In the genomic region with DNA sequence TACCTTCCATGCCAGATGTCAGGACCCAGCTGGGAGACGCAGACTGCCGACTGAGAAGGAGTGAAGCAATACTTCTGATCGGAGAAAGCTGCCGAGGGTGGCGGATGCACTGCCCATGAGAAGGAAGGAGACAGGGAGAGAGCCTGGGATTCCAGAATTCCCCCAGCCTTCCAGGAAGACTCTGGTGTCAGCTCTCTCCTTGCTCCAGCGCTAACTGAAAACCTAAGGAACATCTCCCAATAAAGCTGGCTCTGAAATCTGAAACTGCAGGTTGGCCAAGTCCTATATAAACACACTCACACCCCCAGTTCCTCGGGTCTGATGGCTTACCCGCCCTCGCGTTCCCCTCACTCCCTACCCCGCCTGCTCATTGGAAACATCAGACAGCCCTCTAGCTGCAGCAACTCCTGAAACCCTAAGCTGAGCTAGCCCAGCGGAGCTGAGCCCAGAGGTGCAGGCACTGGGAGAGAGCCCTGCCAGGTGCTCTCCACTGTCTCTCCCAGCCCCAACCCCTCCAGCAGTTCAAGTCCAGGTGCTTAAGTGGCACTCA, we compare ENCODE assay signal across 10 cellular contexts. TPM values are rescaled to one million over a fixed set of nuclear protein-coding genes. Genes with fewer than 3 reads are reported as not detected.
DNase-seq lines count a peak whose midpoint lies in the region; ATAC-seq and TF ChIP-seq lines count a peak whose summit lies in the region.
"Had no signal": no experiment of that assay in that cellular context is flagged by ENCODE, and none has a peak within 500 bp of the region (broad histone marks: within the 10 kb centered on the region; RNA-seq: fewer than 3 reads in every experiment).

No MANE protein-coding gene starts in this region.

- DNase-seq in HEK293T (ENCODE audit: extremely low spot score) (peak; percentile 55), NT2/D1 (ENCODE audit: low read depth, low spot score) (no peak), right cardiac atrium (peak; percentile 43 to 73 (median 65)), gastrocnemius medialis (no peak), cerebellar nuclear complex (lab: John Stamatoyannopoulos, UW) (no peak), NOMO-1 (lab: John Stamatoyannopoulos, UW; ENCODE audit: unreplicated experiment in 2 of 2) (no peak)
- no peak for DNase-seq in activated CD4-positive, alpha-beta T cell treated with anti-CD3 and anti-CD28 coated beads, Interleukin-2, amount 50 U/mL, for 1 hour
- DNase-seq: activated CD4-positive, alpha-beta memory T cell treated with anti-CD3 and anti-CD28 coated beads, Interleukin-2, amount 10 ng/mL, durations not matched to agents 7 days and 5 days had no signal

- intact Hi-C loops in right cardiac atrium (cut with DNase I) (loop anchor here in 1 of 4 donors (5.0 kb wide), 1 partner anchor 50 kb away; the partner anchor contains the start of gene PLEKHA6), gastrocnemius medialis (cut with DNase I; ENCODE audit: low total_unique reads) (loop anchor here (5.0 kb wide), 1 partner anchor 95 kb away; the partner anchor contains the start of gene GOLT1A)

- ATAC-seq in right cardiac atrium = peak; percentile 79 to 86
- peak; percentile 51 to 54 for ATAC-seq in gastrocnemius medialis
- no peak for ATAC-seq in GM18907 (IDR thresholded peaks at IDR 0.05; ENCODE audit: unreplicated experiment)

- POLR2A ChIA-PET in HEK293T (lab: Yijun Ruan, JAX) = interaction anchor here (1.2 kb wide), 1 partner anchor 9 kb away, joined by 4 read pairs; no protein-coding TSS in a partner anchor

- no peaks in the 10 kb centered on the region for H3K36me3 ChIP-seq in NT2/D1 (ENCODE audit: insufficient read depth, insufficient read length, low read length)
- no peaks in the 10 kb centered on the region for H3K36me3 ChIP-seq in gastrocnemius medialis

- WGBS in right cardiac atrium = 20% methylated on average over 12 of the region's 12 CpGs

- H3K4me1 ChIP-seq in NT2/D1 (ENCODE audit: insufficient read depth, insufficient read length) = peaks cover 17% of the 10 kb centered on the region
- H3K4me1 ChIP-seq in right cardiac atrium (ENCODE audit: control insufficient read depth, insufficient read depth, low read length) = peaks cover 3% of the 10 kb centered on the region
- peaks cover 0 to 5% of the 10 kb centered on the region in 2 donors for H3K4me1 ChIP-seq in gastrocnemius medialis

- in situ Hi-C loops in gastrocnemius medialis (cut with MboI; ENCODE audit: low sequenced_read_pairs in 4 of 4) = no loop called here

- H3K27ac ChIP-seq in right cardiac atrium (ENCODE audit: low read length) (no peak overlapping the region), gastrocnemius medialis (peak overlapping the region in 2 of 4 donors; percentile 7 to 27)
- H3K27ac ChIP-seq: KMS-11 had no signal

- TF ChIP-seq POLR2A in gastrocnemius medialis (IDR thresholded peaks at IDR 0.05) = no peak

- no peak for TF ChIP-seq CTCF in gastrocnemius medialis (IDR thresholded peaks at IDR 0.05 in 4 of 5, conservative IDR thresholded peaks at IDR 0.05 in 1 of 5)

- H3K27me3 ChIP-seq in NT2/D1 (ENCODE audit: insufficient read depth, insufficient read length) (no peaks in the 10 kb centered on the region), right cardiac atrium (ENCODE audit: control insufficient read depth, insufficient read depth) (no peaks in the 10 kb centered on the region), gastrocnemius medialis (peaks cover 6 to 19% (median 13%) of the 10 kb centered on the region in 3 donors)

- peak overlapping the region; percentile 34 for H3K4me3 ChIP-seq in NT2/D1 (ENCODE audit: insufficient read length, low read depth)
- H3K4me3 ChIP-seq in right cardiac atrium (ENCODE audit: low read length) = peak overlapping the region; percentile 1
- peak overlapping the region in 2 of 4 donors; percentile 20 to 25 for H3K4me3 ChIP-seq in gastrocnemius medialis

- CTCF ChIA-PET in HEK293T (lab: Yijun Ruan, JAX) = interaction anchor here (0.7 to 1.1 kb wide), 2 partner anchors 9 to 36 kb away, joined by 3 to 4 read pairs; no protein-coding TSS in a partner anchor

- H3K9me3 ChIP-seq in NT2/D1 (ENCODE audit: insufficient read depth, low read length) = no peaks in the 10 kb centered on the region
- H3K9me3 ChIP-seq in right cardiac atrium (ENCODE audit: control insufficient read depth, low read length) = no peaks in the 10 kb centered on the region
- no peaks in the 10 kb centered on the region for H3K9me3 ChIP-seq in gastrocnemius medialis

- peak overlapping the region; percentile 66 for H3K9ac ChIP-seq in NT2/D1 (ENCODE audit: insufficient read length, low read depth)
- H3K9ac ChIP-seq: KMS-11 had no signal

TF ChIP-seq in HEK293T, 16 proteins besides CTCF, POLR2A, EP300 and RAD21:
- TF ChIP-seq FOXA1 (IDR thresholded peaks at IDR 0.05) (no peak), L3MBTL2 (conservative IDR thresholded peaks at IDR 0.05) (no peak), FOXM1 (IDR thresholded peaks at IDR 0.05; ENCODE audit: borderline replicate concordance) (no peak), TARDBP (IDR thresholded peaks at IDR 0.05) (no peak), SUZ12 (IDR thresholded peaks at IDR 0.05) (no peak), FOXK2 (IDR thresholded peaks at IDR 0.05) (no peak), ZNF384 (IDR thresholded peaks at IDR 0.05) (no peak)
- TF ChIP-seq, protein P1, sequence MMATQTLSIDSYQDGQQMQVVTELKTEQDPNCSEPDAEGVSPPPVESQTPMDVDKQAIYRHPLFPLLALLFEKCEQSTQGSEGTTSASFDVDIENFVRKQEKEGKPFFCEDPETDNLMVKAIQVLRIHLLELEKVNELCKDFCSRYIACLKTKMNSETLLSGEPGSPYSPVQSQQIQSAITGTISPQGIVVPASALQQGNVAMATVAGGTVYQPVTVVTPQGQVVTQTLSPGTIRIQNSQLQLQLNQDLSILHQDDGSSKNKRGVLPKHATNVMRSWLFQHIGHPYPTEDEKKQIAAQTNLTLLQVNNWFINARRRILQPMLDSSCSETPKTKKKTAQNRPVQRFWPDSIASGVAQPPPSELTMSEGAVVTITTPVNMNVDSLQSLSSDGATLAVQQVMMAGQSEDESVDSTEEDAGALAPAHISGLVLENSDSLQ (IDR thresholded peaks at IDR 0.05) = no peak
TF ChIP-seq in HEK293T: peak in this region for 0.

RNA-seq across cellular contexts. Expression of gene PLEKHA6, which starts 52.3 kb away (rescaled TPM):
- 10 to 100 TPM; 17.7 to 55.4 (median 37.7) TPM for total RNA-seq in right cardiac atrium
- polyA plus RNA-seq in right cardiac atrium = 17.7 TPM
- total RNA-seq in gastrocnemius medialis = 10 to 100 TPM in 2 of 4 donors, 1 to 10 TPM in 2; 4.3 to 13.2 (median 7.7) TPM
- total RNA-seq: activated CD4-positive, alpha-beta memory T cell treated with anti-CD3 and anti-CD28 coated beads, Interleukin-2, amount 10 ng/mL, durations not matched to agents 7 days and 5 days had no signal

Comparison
In these comparisons a context has a peak if more than half of its experiments do, and no peak if none do; other contexts are left out.
1. DNase-seq: peak in HEK293T (single experiment) and right cardiac atrium (3 of 3); none in NT2/D1 (single experiment), gastrocnemius medialis (0 of 2), cerebellar nuclear complex (0 of 2), activated CD4-positive, alpha-beta T cell treated with anti-CD3 and anti-CD28 coated beads, Interleukin-2, amount 50 U/mL, for 1 hour (single experiment) and NOMO-1 (0 of 2).